ENCODE assay signal across 9 cellular contexts in genomic region chr4:151801547-151802516, GRCh38. TPM values are rescaled to one million over a fixed set of nuclear protein-coding genes. Genes with fewer than 3 reads are reported as not detected.
DNase-seq lines count a peak whose midpoint lies in the region; ATAC-seq and TF ChIP-seq lines count a peak whose summit lies in the region.
"Had no signal": no experiment of that assay in that cellular context is flagged by ENCODE, and none has a peak within 500 bp of the region (broad histone marks: within the 10 kb centered on the region; RNA-seq: fewer than 3 reads in every experiment).

No MANE protein-coding gene starts in this region.

- H3K9me2 ChIP-seq in OCI-LY7 (ENCODE audit: insufficient read depth, low read length) = no peaks in the 10 kb centered on the region

- TF ChIP-seq CTCF in OCI-LY7 (conservative IDR thresholded peaks at IDR 0.05; ENCODE audit: low read length) = peak; percentile 97
- peak; percentile 88 for TF ChIP-seq CTCF in fibroblast of villous mesenchyme (IDR thresholded peaks at IDR 0.05; ENCODE audit: insufficient read depth, low read depth, low read length)

- H3K4me1 ChIP-seq in CD8-positive, alpha-beta memory T cell (ENCODE audit: insufficient read depth, low read length) = no peaks in the 10 kb centered on the region
- no peaks in the 10 kb centered on the region for H3K4me1 ChIP-seq in OCI-LY7 (ENCODE audit: insufficient read depth, low read length, poor library complexity, severe bottlenecking)

- no peaks in the 10 kb centered on the region for H3K4me1 Mint-ChIP-seq in CD8-positive, alpha-beta memory T cell
- H3K4me1 Mint-ChIP-seq in activated T-cell treated with anti-CD3 and anti-CD28 coated beads, Interleukin-2, amount 50 U/mL, for 24 hours (ENCODE audit: low read depth) = no peaks in the 10 kb centered on the region

- H3K79me2 ChIP-seq in OCI-LY7 (ENCODE audit: insufficient read depth, low read depth, low read length) = no peaks in the 10 kb centered on the region

- POLR2A ChIA-PET in CD8-positive, alpha-beta memory T cell (lab: Charles Lee) = no interaction called here
- POLR2A ChIA-PET in OCI-LY7 (lab: Charles Lee) = interaction anchor here (0.5 to 1.2 kb wide), 5 partner anchors 13 to 370 kb away, joined by 3 to 5 read pairs (median 3); no protein-coding TSS in a partner anchor

- ATAC-seq in GM21515 (IDR thresholded peaks at IDR 0.05; ENCODE audit: unreplicated experiment) (peak; percentile 38), HG03457 (IDR thresholded peaks at IDR 0.05; ENCODE audit: unreplicated experiment) (no peak), HG03439 (IDR thresholded peaks at IDR 0.05; ENCODE audit: unreplicated experiment) (no peak)

- CTCF ChIA-PET in CD8-positive, alpha-beta memory T cell (lab: Charles Lee) = interaction anchor here (0.7 to 1.7 kb wide), 5 partner anchors 8 to 460 kb away, joined by 3 to 6 read pairs (median 3); no protein-coding TSS in a partner anchor
- CTCF ChIA-PET in OCI-LY7 (lab: Charles Lee; ENCODE audit: unreplicated experiment) = interaction anchor here (0.9 kb wide), 1 partner anchor 11 kb away, joined by 3 read pairs; no protein-coding TSS in a partner anchor

- no peaks in the 10 kb centered on the region for H3K36me3 ChIP-seq in CD8-positive, alpha-beta memory T cell (ENCODE audit: insufficient read depth, low read length)
- no peaks in the 10 kb centered on the region for H3K36me3 ChIP-seq in OCI-LY7 (ENCODE audit: insufficient read depth, low read length)

- H3K27ac ChIP-seq in CD8-positive, alpha-beta memory T cell (ENCODE audit: low read depth, low read length) = no peak overlapping the region
- H3K27ac ChIP-seq in OCI-LY7 (ENCODE audit: low read depth, low read length, poor library complexity, severe bottlenecking) = no peak overlapping the region

- H4K20me1 ChIP-seq in OCI-LY7 (ENCODE audit: insufficient read depth, low read length) = no peaks in the 10 kb centered on the region

- no TSS peak for BruUV-seq in OCI-LY7 (replicated peaks; lab: Mats Ljungman, UMichigan)

- peak; percentile 20 to 67 (median 39) for DNase-seq in CD8-positive, alpha-beta memory T cell
- DNase-seq in OCI-LY7 (ENCODE audit: low spot score) = peak; percentile 56
- DNase-seq in activated T-cell treated with anti-CD3 and anti-CD28 coated beads, Interleukin-2, amount 50 U/mL, for 24 hours = peak; percentile 76
- DNase-seq in fibroblast of villous mesenchyme (ENCODE audit: low read depth) = peak; percentile 64
- DNase-seq in stimulated activated CD4-positive, alpha-beta T cell treated with anti-CD3 and anti-CD28 coated beads, Interleukin-12 subunit alpha, Interleukin-12 subunit beta, amount 100 ng/mL, for 4 hours = peak; percentile 55

- H3K4me2 ChIP-seq in OCI-LY7 (ENCODE audit: low read length) = no peak overlapping the region

- H3K9me3 Mint-ChIP-seq in CD8-positive, alpha-beta memory T cell = no peaks in the 10 kb centered on the region
- H3K9me3 Mint-ChIP-seq in activated T-cell treated with anti-CD3 and anti-CD28 coated beads, Interleukin-2, amount 50 U/mL, for 24 hours = no peaks in the 10 kb centered on the region
- H3K9me3 Mint-ChIP-seq: T-helper 1 cell treated with Interleukin-12 subunit alpha and Interleukin-12 subunit beta and Interleukin-4 antibody, amounts not matched to agents 30 μg/mL and 1 μg/mL, for 36 hours had no signal

- no peaks in the 10 kb centered on the region for H3K27me3 ChIP-seq in CD8-positive, alpha-beta memory T cell (ENCODE audit: insufficient read depth, low read length, poor library complexity, severe bottlenecking)

- no peak overlapping the region for H3K4me3 ChIP-seq in CD8-positive, alpha-beta memory T cell (ENCODE audit: low read length)
- no peak overlapping the region for H3K4me3 ChIP-seq in OCI-LY7 (ENCODE audit: low read depth, low read length, poor library complexity, severe bottlenecking)
- H3K4me3 ChIP-seq in fibroblast of villous mesenchyme (ENCODE audit: low read depth, low read length) = no peak overlapping the region

- H3K27ac Mint-ChIP-seq in CD8-positive, alpha-beta memory T cell = no peak overlapping the region
- no peak overlapping the region for H3K27ac Mint-ChIP-seq in activated T-cell treated with anti-CD3 and anti-CD28 coated beads, Interleukin-2, amount 50 U/mL, for 24 hours
- H3K27ac Mint-ChIP-seq: T-helper 1 cell treated with Interleukin-12 subunit alpha and Interleukin-12 subunit beta and Interleukin-4 antibody, amounts not matched to agents 30 μg/mL and 1 μg/mL, for 36 hours had no signal

- H3K27me3 Mint-ChIP-seq in CD8-positive, alpha-beta memory T cell = no peaks in the 10 kb centered on the region
- no peaks in the 10 kb centered on the region for H3K27me3 Mint-ChIP-seq in activated T-cell treated with anti-CD3 and anti-CD28 coated beads, Interleukin-2, amount 50 U/mL, for 24 hours

- no peaks in the 10 kb centered on the region for H3K36me3 Mint-ChIP-seq in CD8-positive, alpha-beta memory T cell
- no peaks in the 10 kb centered on the region for H3K36me3 Mint-ChIP-seq in activated T-cell treated with anti-CD3 and anti-CD28 coated beads, Interleukin-2, amount 50 U/mL, for 24 hours (ENCODE audit: low read depth)

- no peak overlapping the region for H2AFZ ChIP-seq in OCI-LY7 (ENCODE audit: low read length)

- intact Hi-C loops in OCI-LY7 (cut with micrococcal nuclease; ENCODE audit: unreplicated experiment) = no loop called here

- no peaks in the 10 kb centered on the region for H3K9me3 ChIP-seq in CD8-positive, alpha-beta memory T cell (ENCODE audit: low read length)
- H3K9me3 ChIP-seq in OCI-LY7 (ENCODE audit: low read length) = no peaks in the 10 kb centered on the region

- H3K4me3 Mint-ChIP-seq in CD8-positive, alpha-beta memory T cell = no peak overlapping the region
- H3K4me3 Mint-ChIP-seq in activated T-cell treated with anti-CD3 and anti-CD28 coated beads, Interleukin-2, amount 50 U/mL, for 24 hours = no peak overlapping the region
- H3K4me3 Mint-ChIP-seq: T-helper 1 cell treated with Interleukin-12 subunit alpha and Interleukin-12 subunit beta and Interleukin-4 antibody, amounts not matched to agents 30 μg/mL and 1 μg/mL, for 36 hours had no signal

RNA-seq across cellular contexts. Expression of gene GATB, which starts 41.0 kb away (rescaled TPM):
- total RNA-seq in CD8-positive, alpha-beta memory T cell = 10 to 100 TPM; 27.0 to 29.6 TPM
- polyA plus RNA-seq in CD8-positive, alpha-beta memory T cell = 12.3 TPM
- 24.6 and 25.2 TPM in 2 replicates for total RNA-seq in OCI-LY7 (2014; rRNA removed; shearing (Covaris generic))
- 22.9 and 26.5 TPM in 2 replicates for total RNA-seq in OCI-LY7 (2022)
- 14.5 and 15.5 TPM in 2 replicates for total RNA-seq in fibroblast of villous mesenchyme
